ENCODE assay signal across 2 cellular contexts in the genomic region with DNA sequence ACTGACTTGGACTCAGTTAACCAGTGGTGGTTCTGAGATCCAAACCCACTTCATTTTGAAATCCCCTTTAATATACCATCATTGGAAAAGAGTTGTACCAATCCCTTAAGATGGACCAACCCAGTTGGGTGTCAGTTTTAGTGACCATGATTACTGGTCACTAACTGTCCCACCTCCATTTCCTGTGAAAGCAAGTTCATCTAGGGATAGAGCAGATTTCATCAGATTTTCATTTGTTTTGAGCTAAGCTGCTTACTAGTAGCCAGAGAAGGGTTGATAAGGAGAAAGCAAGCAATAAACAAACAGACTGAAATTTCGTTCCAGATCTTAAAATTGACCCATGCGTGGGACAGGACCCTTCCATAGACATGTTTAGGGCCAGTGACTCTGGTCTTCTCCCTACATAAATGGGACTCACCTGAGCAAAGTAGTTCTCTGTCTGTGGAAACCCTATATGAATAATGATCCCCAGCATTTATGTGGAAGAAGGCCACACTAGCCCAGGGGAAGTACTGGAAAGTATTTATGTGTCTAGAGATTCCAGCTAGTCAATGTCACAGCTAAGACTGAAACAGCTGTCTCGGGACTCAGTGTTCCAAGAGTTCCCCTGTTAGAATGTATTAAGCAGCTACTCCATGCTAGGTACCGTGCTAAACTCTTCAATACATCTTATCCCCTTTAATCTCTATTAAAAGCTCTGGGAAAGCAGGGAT.
TF ChIP-seq lines count a peak whose summit lies in the region.

No MANE protein-coding gene starts in this region.

TF ChIP-seq in IMR-90, 13 proteins besides CTCF, POLR2A, EP300 and RAD21 (continued from another document):
- TF ChIP-seq, protein P1, sequence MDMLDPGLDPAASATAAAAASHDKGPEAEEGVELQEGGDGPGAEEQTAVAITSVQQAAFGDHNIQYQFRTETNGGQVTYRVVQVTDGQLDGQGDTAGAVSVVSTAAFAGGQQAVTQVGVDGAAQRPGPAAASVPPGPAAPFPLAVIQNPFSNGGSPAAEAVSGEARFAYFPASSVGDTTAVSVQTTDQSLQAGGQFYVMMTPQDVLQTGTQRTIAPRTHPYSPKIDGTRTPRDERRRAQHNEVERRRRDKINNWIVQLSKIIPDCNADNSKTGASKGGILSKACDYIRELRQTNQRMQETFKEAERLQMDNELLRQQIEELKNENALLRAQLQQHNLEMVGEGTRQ (IDR thresholded peaks at IDR 0.05; ENCODE audit: low read depth, low read length): no peak
- TF ChIP-seq MAFK (IDR thresholded peaks at IDR 0.05; ENCODE audit: low read depth, low read length) (no peak), NFE2L2 (IDR thresholded peaks at IDR 0.05; ENCODE audit: low read depth, low read length) (no peak), RCOR1 (IDR thresholded peaks at IDR 0.05; ENCODE audit: insufficient replicate concordance, low read length) (no peak), MAZ (IDR thresholded peaks at IDR 0.05; ENCODE audit: borderline replicate concordance, low read depth, low read length) (no peak), BHLHE40 (IDR thresholded peaks at IDR 0.05; ENCODE audit: low read depth, low read length) (no peak), RFX5 (IDR thresholded peaks at IDR 0.05; ENCODE audit: low read depth, low read length) (no peak), SMC3 (IDR thresholded peaks at IDR 0.05; ENCODE audit: low read depth, low read length) (no peak), MXI1 (IDR thresholded peaks at IDR 0.05; ENCODE audit: borderline replicate concordance, low read depth, low read length) (no peak), FOS (IDR thresholded peaks at IDR 0.05; ENCODE audit: low read depth, low read length) (no peak), CHD1 (IDR thresholded peaks at IDR 0.05; ENCODE audit: low read depth, low read length) (no peak)
- TF ChIP-seq, protein P2, sequence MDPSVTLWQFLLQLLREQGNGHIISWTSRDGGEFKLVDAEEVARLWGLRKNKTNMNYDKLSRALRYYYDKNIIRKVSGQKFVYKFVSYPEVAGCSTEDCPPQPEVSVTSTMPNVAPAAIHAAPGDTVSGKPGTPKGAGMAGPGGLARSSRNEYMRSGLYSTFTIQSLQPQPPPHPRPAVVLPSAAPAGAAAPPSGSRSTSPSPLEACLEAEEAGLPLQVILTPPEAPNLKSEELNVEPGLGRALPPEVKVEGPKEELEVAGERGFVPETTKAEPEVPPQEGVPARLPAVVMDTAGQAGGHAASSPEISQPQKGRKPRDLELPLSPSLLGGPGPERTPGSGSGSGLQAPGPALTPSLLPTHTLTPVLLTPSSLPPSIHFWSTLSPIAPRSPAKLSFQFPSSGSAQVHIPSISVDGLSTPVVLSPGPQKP (IDR thresholded peaks at IDR 0.05; ENCODE audit: borderline replicate concordance, low read depth, low read length): no peak
TF ChIP-seq in IMR-90: peak in this region for 0.

TF ChIP-seq in HepG2, 621 proteins besides CTCF, POLR2A, EP300 and RAD21 (continued from another document):
- TF ChIP-seq, protein P3, sequence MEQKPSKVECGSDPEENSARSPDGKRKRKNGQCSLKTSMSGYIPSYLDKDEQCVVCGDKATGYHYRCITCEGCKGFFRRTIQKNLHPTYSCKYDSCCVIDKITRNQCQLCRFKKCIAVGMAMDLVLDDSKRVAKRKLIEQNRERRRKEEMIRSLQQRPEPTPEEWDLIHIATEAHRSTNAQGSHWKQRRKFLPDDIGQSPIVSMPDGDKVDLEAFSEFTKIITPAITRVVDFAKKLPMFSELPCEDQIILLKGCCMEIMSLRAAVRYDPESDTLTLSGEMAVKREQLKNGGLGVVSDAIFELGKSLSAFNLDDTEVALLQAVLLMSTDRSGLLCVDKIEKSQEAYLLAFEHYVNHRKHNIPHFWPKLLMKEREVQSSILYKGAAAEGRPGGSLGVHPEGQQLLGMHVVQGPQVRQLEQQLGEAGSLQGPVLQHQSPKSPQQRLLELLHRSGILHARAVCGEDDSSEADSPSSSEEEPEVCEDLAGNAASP (CRISPR knock-in tag; IDR thresholded peaks at IDR 0.05; ENCODE audit: borderline replicate concordance): peak; percentile 73; the same call in 1 of the 2 replicates
- TF ChIP-seq YEATS4 (CRISPR knock-in tag; IDR thresholded peaks at IDR 0.05; ENCODE audit: borderline replicate concordance) (no peak), GFI1 (CRISPR knock-in tag; IDR thresholded peaks at IDR 0.05; ENCODE audit: borderline replicate concordance) (0 out of 2 replicates have a peak, but pooled peaks have one; percentile 39), RXRB (CRISPR knock-in tag; IDR thresholded peaks at IDR 0.05; ENCODE audit: borderline replicate concordance) (peak; percentile 63; the same call in 1 of the 2 replicates), HDAC6 (IDR thresholded peaks at IDR 0.05; ENCODE audit: low read depth, low read length) (no peak), SRSF9 (IDR thresholded peaks at IDR 0.05; ENCODE audit: borderline replicate concordance, insufficient read depth, low read depth, low read length, poor library complexity, severe bottlenecking) (no peak), KDM3A (CRISPR knock-in tag; IDR thresholded peaks at IDR 0.05; ENCODE audit: low read depth) (no peak), PHF5A (CRISPR knock-in tag; IDR thresholded peaks at IDR 0.05; ENCODE audit: low read depth, unreplicated experiment) (no peak), WIZ (CRISPR knock-in tag; IDR thresholded peaks at IDR 0.05) (no peak), ATF7 (IDR thresholded peaks at IDR 0.05) (no peak), ATF7 (CRISPR knock-in tag; IDR thresholded peaks at IDR 0.05) (no peak), ZNF816 (CRISPR knock-in tag; IDR thresholded peaks at IDR 0.05; ENCODE audit: borderline replicate concordance) (no peak), ZSCAN21 (CRISPR knock-in tag; IDR thresholded peaks at IDR 0.05; ENCODE audit: borderline replicate concordance) (no peak), ZZZ3 (CRISPR knock-in tag; IDR thresholded peaks at IDR 0.05; ENCODE audit: borderline replicate concordance) (no peak), CREB1 (IDR thresholded peaks at IDR 0.05) (no peak), CREB1 (CRISPR knock-in tag; IDR thresholded peaks at IDR 0.05) (0 out of 2 replicates have a peak, but pooled peaks have one; percentile 1)
- TF ChIP-seq, protein P4, sequence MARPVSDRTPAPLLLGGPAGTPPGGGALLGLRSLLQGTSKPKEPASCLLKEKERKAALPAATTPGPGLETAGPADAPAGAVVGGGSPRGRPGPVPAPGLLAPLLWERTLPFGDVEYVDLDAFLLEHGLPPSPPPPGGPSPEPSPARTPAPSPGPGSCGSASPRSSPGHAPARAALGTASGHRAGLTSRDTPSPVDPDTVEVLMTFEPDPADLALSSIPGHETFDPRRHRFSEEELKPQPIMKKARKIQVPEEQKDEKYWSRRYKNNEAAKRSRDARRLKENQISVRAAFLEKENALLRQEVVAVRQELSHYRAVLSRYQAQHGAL (CRISPR knock-in tag; IDR thresholded peaks at IDR 0.05; ENCODE audit: not compliant biosample characterization): no peak
- TF ChIP-seq, protein P5, sequence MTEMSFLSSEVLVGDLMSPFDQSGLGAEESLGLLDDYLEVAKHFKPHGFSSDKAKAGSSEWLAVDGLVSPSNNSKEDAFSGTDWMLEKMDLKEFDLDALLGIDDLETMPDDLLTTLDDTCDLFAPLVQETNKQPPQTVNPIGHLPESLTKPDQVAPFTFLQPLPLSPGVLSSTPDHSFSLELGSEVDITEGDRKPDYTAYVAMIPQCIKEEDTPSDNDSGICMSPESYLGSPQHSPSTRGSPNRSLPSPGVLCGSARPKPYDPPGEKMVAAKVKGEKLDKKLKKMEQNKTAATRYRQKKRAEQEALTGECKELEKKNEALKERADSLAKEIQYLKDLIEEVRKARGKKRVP (CRISPR knock-in tag; IDR thresholded peaks at IDR 0.05): 0 out of 4 replicates have a peak, but pooled peaks of 1 of the 2 experiments have one; percentile 38
- TF ChIP-seq, protein P6, sequence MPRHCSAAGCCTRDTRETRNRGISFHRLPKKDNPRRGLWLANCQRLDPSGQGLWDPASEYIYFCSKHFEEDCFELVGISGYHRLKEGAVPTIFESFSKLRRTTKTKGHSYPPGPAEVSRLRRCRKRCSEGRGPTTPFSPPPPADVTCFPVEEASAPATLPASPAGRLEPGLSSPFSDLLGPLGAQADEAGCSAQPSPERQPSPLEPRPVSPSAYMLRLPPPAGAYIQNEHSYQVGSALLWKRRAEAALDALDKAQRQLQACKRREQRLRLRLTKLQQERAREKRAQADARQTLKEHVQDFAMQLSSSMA (CRISPR knock-in tag; IDR thresholded peaks at IDR 0.05): no peak
- TF ChIP-seq, protein P7, sequence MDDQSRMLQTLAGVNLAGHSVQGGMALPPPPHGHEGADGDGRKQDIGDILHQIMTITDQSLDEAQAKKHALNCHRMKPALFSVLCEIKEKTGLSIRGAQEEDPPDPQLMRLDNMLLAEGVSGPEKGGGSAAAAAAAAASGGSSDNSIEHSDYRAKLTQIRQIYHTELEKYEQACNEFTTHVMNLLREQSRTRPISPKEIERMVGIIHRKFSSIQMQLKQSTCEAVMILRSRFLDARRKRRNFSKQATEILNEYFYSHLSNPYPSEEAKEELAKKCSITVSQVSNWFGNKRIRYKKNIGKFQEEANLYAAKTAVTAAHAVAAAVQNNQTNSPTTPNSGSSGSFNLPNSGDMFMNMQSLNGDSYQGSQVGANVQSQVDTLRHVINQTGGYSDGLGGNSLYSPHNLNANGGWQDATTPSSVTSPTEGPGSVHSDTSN (CRISPR knock-in tag; IDR thresholded peaks at IDR 0.05; ENCODE audit: borderline replicate concordance): no peak
- TF ChIP-seq, protein P8, sequence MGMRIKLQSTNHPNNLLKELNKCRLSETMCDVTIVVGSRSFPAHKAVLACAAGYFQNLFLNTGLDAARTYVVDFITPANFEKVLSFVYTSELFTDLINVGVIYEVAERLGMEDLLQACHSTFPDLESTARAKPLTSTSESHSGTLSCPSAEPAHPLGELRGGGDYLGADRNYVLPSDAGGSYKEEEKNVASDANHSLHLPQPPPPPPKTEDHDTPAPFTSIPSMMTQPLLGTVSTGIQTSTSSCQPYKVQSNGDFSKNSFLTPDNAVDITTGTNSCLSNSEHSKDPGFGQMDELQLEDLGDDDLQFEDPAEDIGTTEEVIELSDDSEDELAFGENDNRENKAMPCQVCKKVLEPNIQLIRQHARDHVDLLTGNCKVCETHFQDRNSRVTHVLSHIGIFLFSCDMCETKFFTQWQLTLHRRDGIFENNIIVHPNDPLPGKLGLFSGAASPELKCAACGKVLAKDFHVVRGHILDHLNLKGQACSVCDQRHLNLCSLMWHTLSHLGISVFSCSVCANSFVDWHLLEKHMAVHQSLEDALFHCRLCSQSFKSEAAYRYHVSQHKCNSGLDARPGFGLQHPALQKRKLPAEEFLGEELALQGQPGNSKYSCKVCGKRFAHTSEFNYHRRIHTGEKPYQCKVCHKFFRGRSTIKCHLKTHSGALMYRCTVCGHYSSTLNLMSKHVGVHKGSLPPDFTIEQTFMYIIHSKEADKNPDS (CRISPR knock-in tag; IDR thresholded peaks at IDR 0.05): no peak
